23 cellular contexts compared by ENCODE assay signal in genomic region chr11:85406316-85406715, GRCh38.
A peak's percentile ranks its signal among the peaks of the same experiment; 100 is the strongest.
DNase-seq lines count a peak whose midpoint lies in the region; ATAC-seq and TF ChIP-seq lines count a peak whose summit lies in the region.
"Had no signal": no experiment of that assay in that cellular context is flagged by ENCODE, and none has a peak within 500 bp of the region (broad histone marks: within the 10 kb centered on the region; RNA-seq: fewer than 3 reads in every experiment).

No MANE protein-coding gene starts in this region.

- POLR2A ChIA-PET in activated CD4-positive, alpha-beta T cell treated with anti-CD3 and anti-CD28 coated beads for 36 hours (lab: Charles Lee): no interaction called here

- 22% methylated on average over 3 of the region's 3 CpGs for WGBS in smooth muscle cell (ENCODE audit: low lambda C conversion rate)

- H3K36me3 Mint-ChIP-seq in nephron progenitor cell (ENCODE audit: low read depth): no peaks in the 10 kb centered on the region
- no peaks in the 10 kb centered on the region for H3K36me3 Mint-ChIP-seq in activated CD4-positive, alpha-beta T cell treated with anti-CD3 and anti-CD28 coated beads for 36 hours (ENCODE audit: low read depth)
- H3K36me3 Mint-ChIP-seq: CD14-positive monocyte had no signal

- no peak for ATAC-seq in HG02970 (IDR thresholded peaks at IDR 0.05; ENCODE audit: low FRiP score, unreplicated experiment)
- ATAC-seq in activated CD4-positive, alpha-beta T cell treated with anti-CD3 and anti-CD28 coated beads for 36 hours: no peak
- ATAC-seq: A549, GM12878 had no signal

- H3F3A ChIP-seq in smooth muscle cell (ENCODE audit: low read depth): no peaks in the 10 kb centered on the region

- no peak overlapping the region for H3K27ac ChIP-seq in smooth muscle cell (ENCODE audit: low read depth)
- no peak overlapping the region for H3K27ac ChIP-seq in osteoblast (ENCODE audit: low read depth, low read length)
- H3K27ac ChIP-seq: A549; BLaER1 treated with 17β-estradiol and CSF1 and Interleukin-3, amounts not matched to agents 10 nM and 100 nM; GM23248 had no signal

- H3K4me2 ChIP-seq in smooth muscle cell: peak overlapping the region; percentile 63
- no peak overlapping the region for H3K4me2 ChIP-seq in osteoblast (ENCODE audit: insufficient read depth, low read length)
- H3K4me2 ChIP-seq: A549; BLaER1 treated with 17β-estradiol and CSF1 and Interleukin-3, amounts not matched to agents 10 nM and 100 nM had no signal

- H3K4me1 Mint-ChIP-seq in nephron progenitor cell: no peaks in the 10 kb centered on the region
- H3K4me1 Mint-ChIP-seq in activated CD4-positive, alpha-beta T cell treated with anti-CD3 and anti-CD28 coated beads for 36 hours: no peaks in the 10 kb centered on the region
- H3K4me1 Mint-ChIP-seq: CD14-positive monocyte; CD8-positive, alpha-beta memory T cell had no signal

- H3K36me3 ChIP-seq in smooth muscle cell (ENCODE audit: low read depth) (no peaks in the 10 kb centered on the region), osteoblast (ENCODE audit: insufficient read depth, low read length) (no peaks in the 10 kb centered on the region)
- H3K36me3 ChIP-seq: BE2C; BLaER1 treated with 17β-estradiol and CSF1 and Interleukin-3, amounts not matched to agents 10 nM and 100 nM had no signal

- intact Hi-C loops in activated CD4-positive, alpha-beta T cell treated with anti-CD3 and anti-CD28 coated beads for 36 hours (cut with DNase I, micrococcal nuclease): no loop called here

- H4K20me1 ChIP-seq in smooth muscle cell (ENCODE audit: low read depth): no peaks in the 10 kb centered on the region
- H4K20me1 ChIP-seq in osteoblast (ENCODE audit: insufficient read depth, low read length): no peaks in the 10 kb centered on the region
- H4K20me1 ChIP-seq: BLaER1 treated with 17β-estradiol and CSF1 and Interleukin-3, amounts not matched to agents 10 nM and 100 nM had no signal

- H3K9me3 ChIP-seq in smooth muscle cell (replicated peaks; ENCODE audit: low read depth) (no peaks in the 10 kb centered on the region), osteoblast (ENCODE audit: low read depth, low read length) (no peaks in the 10 kb centered on the region)
- H3K9me3 ChIP-seq: A549, BE2C had no signal

- no peaks in the 10 kb centered on the region for H3K27me3 Mint-ChIP-seq in nephron progenitor cell (ENCODE audit: low read depth, poor library complexity)
- H3K27me3 Mint-ChIP-seq in activated CD4-positive, alpha-beta T cell treated with anti-CD3 and anti-CD28 coated beads for 36 hours: no peaks in the 10 kb centered on the region
- H3K27me3 Mint-ChIP-seq: CD4-positive, alpha-beta T cell had no signal

- no peak overlapping the region for H3K4me3 Mint-ChIP-seq in nephron progenitor cell
- no peak overlapping the region for H3K4me3 Mint-ChIP-seq in activated CD4-positive, alpha-beta T cell treated with anti-CD3 and anti-CD28 coated beads for 36 hours
- H3K4me3 Mint-ChIP-seq: CD14-positive monocyte; CD4-positive, alpha-beta T cell; CD8-positive, alpha-beta memory T cell had no signal

- H3K4me3 ChIP-seq in smooth muscle cell (no peak overlapping the region), osteoblast (ENCODE audit: insufficient read depth, low read length) (no peak overlapping the region)
- H3K4me3 ChIP-seq: A549; BLaER1 treated with 17β-estradiol and CSF1 and Interleukin-3, amounts not matched to agents 10 nM and 100 nM; GM12878; GM23248 had no signal

- H3K27ac Mint-ChIP-seq in nephron progenitor cell: peak overlapping the region; percentile 34
- no peak overlapping the region for H3K27ac Mint-ChIP-seq in activated CD4-positive, alpha-beta T cell treated with anti-CD3 and anti-CD28 coated beads for 36 hours
- H3K27ac Mint-ChIP-seq: CD14-positive monocyte; CD4-positive, alpha-beta T cell; CD8-positive, alpha-beta memory T cell had no signal

- H3K9ac ChIP-seq in smooth muscle cell (ENCODE audit: low read depth): no peak overlapping the region
- H3K9ac ChIP-seq: BLaER1 treated with 17β-estradiol and CSF1 and Interleukin-3, amounts not matched to agents 10 nM and 100 nM; GM23248 had no signal

- H3K27me3 ChIP-seq in smooth muscle cell (ENCODE audit: low read depth): no peaks in the 10 kb centered on the region
- H3K27me3 ChIP-seq in osteoblast (ENCODE audit: insufficient read depth, low read length): no peaks in the 10 kb centered on the region
- H3K27me3 ChIP-seq: BE2C; BLaER1 treated with 17β-estradiol and CSF1 and Interleukin-3, amounts not matched to agents 10 nM and 100 nM had no signal

- H3K9me3 Mint-ChIP-seq in nephron progenitor cell: peaks cover 7% of the 10 kb centered on the region
- peaks cover 28% of the 10 kb centered on the region for H3K9me3 Mint-ChIP-seq in activated CD4-positive, alpha-beta T cell treated with anti-CD3 and anti-CD28 coated beads for 36 hours (ENCODE audit: low read depth)

- peak; percentile 78 for DNase-seq in OCI-M1 (lab: John Stamatoyannopoulos, UW)
- DNase-seq in nephron progenitor cell: no peak
- no peak for DNase-seq in smooth muscle cell (lab: John Stamatoyannopoulos, UW; ENCODE audit: unreplicated experiment)
- no peak for DNase-seq in osteoblast (ENCODE audit: insufficient read length, low spot score, missing footprints)
- no peak for DNase-seq in activated CD4-positive, alpha-beta T cell treated with anti-CD3 and anti-CD28 coated beads for 36 hours
- DNase-seq: 8988T; ACHN; AML-193; BE2C; CD4-positive, alpha-beta T cell; CD8-positive, alpha-beta memory T cell; DMS 273 treated with DMSO at 0.1 percent for 48 hours; DMS79; EL; GDM1; GM23248; H7; HCEC 1CT had no signal

- H3K79me2 ChIP-seq in smooth muscle cell (ENCODE audit: low read depth) (no peaks in the 10 kb centered on the region), osteoblast (ENCODE audit: insufficient read depth, low read length) (no peaks in the 10 kb centered on the region)

- CTCF ChIA-PET in activated CD4-positive, alpha-beta T cell treated with anti-CD3 and anti-CD28 coated beads for 36 hours (lab: Charles Lee): interaction anchor here (0.6 kb wide), 1 partner anchor 1178 kb away, joined by 3 read pairs; no protein-coding TSS in a partner anchor

- H3K4me1 ChIP-seq in smooth muscle cell (ENCODE audit: low read depth) (peaks cover 4% of the 10 kb centered on the region), osteoblast (ENCODE audit: insufficient read depth, low read length) (no peaks in the 10 kb centered on the region)
- H3K4me1 ChIP-seq: A549, BE2C had no signal

- H2AFZ ChIP-seq in smooth muscle cell (ENCODE audit: low read depth) (no peak overlapping the region), osteoblast (ENCODE audit: low read length) (no peak overlapping the region)
- H2AFZ ChIP-seq: GM23248 had no signal

- TF ChIP-seq CTCF in nephron progenitor cell (IDR thresholded peaks at IDR 0.05): no peak
- TF ChIP-seq CTCF in smooth muscle cell (IDR thresholded peaks at IDR 0.05; ENCODE audit: borderline replicate concordance, insufficient read depth, poor library complexity, severe bottlenecking): no peak
- TF ChIP-seq CTCF in osteoblast (IDR thresholded peaks at IDR 0.05; ENCODE audit: extremely low read depth, low read depth, low read length): no peak
